Comparison of ENCODE assay signal across 1 cellular context in genomic region chr16:678858-679807, GRCh38.
A peak's percentile ranks its signal among the peaks of the same experiment; 100 is the strongest.
TF ChIP-seq lines count a peak whose summit lies in the region.

No MANE protein-coding gene starts in this region.

TF ChIP-seq in K562, 482 proteins besides CTCF, POLR2A, EP300 and RAD21 (continued from another document and continues in another):
- TF ChIP-seq ZNF407 (IDR thresholded peaks at IDR 0.05; ENCODE audit: low read depth) (no peak), TAF1 (IDR thresholded peaks at IDR 0.05; ENCODE audit: control insufficient read depth, extremely low read depth, insufficient read depth, low read length, severe bottlenecking) (peak; percentile 49), PATZ1 (CRISPR knock-in tag; IDR thresholded peaks at IDR 0.05; ENCODE audit: borderline replicate concordance) (no peak), FUS (optimal IDR thresholded peaks at IDR 0.05; ENCODE audit: low read depth, low read length) (no peak), ZNF764 (CRISPR knock-in tag; IDR thresholded peaks at IDR 0.05; ENCODE audit: low read depth) (no peak), SLC30A9 (CRISPR knock-in tag; IDR thresholded peaks at IDR 0.05) (no peak), TBP (optimal IDR thresholded peaks at IDR 0.05; ENCODE audit: low read depth, low read length) (peak; percentile 49), CBFB (CRISPR knock-in tag; IDR thresholded peaks at IDR 0.05) (no peak), SMAD2 (IDR thresholded peaks at IDR 0.05; ENCODE audit: low read depth, low read length) (no peak), RBM39 (optimal IDR thresholded peaks at IDR 0.05; ENCODE audit: low read depth, low read length) (no peak), MGA (IDR thresholded peaks at IDR 0.05) (no peak), HNRNPH1 (optimal IDR thresholded peaks at IDR 0.05; ENCODE audit: low read depth, low read length) (no peak), YY1 (IDR thresholded peaks at IDR 0.05; ENCODE audit: borderline replicate concordance in 1 of 3, control insufficient read depth in 1 of 3, extremely low read depth in 1 of 3, insufficient read depth in 3 of 3, insufficient read length in 1 of 3, insufficient replicate concordance in 2 of 3, low read depth in 1 of 3, low read length in 2 of 3) (peak in 2 of 3 experiments; percentile 8 to 17), CBX2 (IDR thresholded peaks at IDR 0.05; ENCODE audit: insufficient read depth, low read length, poor library complexity, severe bottlenecking) (no peak), FOXP4 (CRISPR knock-in tag; IDR thresholded peaks at IDR 0.05; ENCODE audit: borderline replicate concordance) (no peak), ELK3 (CRISPR knock-in tag; IDR thresholded peaks at IDR 0.05) (no peak), RB1 (IDR thresholded peaks at IDR 0.05; ENCODE audit: low read depth) (no peak), NFXL1 (CRISPR knock-in tag; IDR thresholded peaks at IDR 0.05) (no peak), ATF4 (CRISPR knock-in tag; IDR thresholded peaks at IDR 0.05) (no peak), KLF13 (tag; IDR thresholded peaks at IDR 0.05; ENCODE audit: borderline replicate concordance, low read depth) (peak; percentile 28; the same call in 1 of the 2 replicates), ETV6 (IDR thresholded peaks at IDR 0.05; ENCODE audit: borderline replicate concordance in 1 of 2, low read depth in 2 of 2, low read length in 1 of 2) (no peak), ETV6 (CRISPR knock-in tag; IDR thresholded peaks at IDR 0.05; ENCODE audit: borderline replicate concordance) (no peak), ZBTB9 (CRISPR knock-in tag; IDR thresholded peaks at IDR 0.05) (no peak), SREBF2 (CRISPR knock-in tag; IDR thresholded peaks at IDR 0.05) (no peak)
